Comparison of ENCODE assay signal across 17 cellular contexts in genomic region chr20:34654207-34654744, GRCh38. TPM values are rescaled to one million over a fixed set of nuclear protein-coding genes. Genes with fewer than 3 reads are reported as not detected.
A peak's percentile ranks its signal among the peaks of the same experiment; 100 is the strongest.
DNase-seq lines count a peak whose midpoint lies in the region; ATAC-seq and TF ChIP-seq lines count a peak whose summit lies in the region.
"Had no signal": no experiment of that assay in that cellular context is flagged by ENCODE, and none has a peak within 500 bp of the region (broad histone marks: within the 10 kb centered on the region; RNA-seq: fewer than 3 reads in every experiment).

No MANE protein-coding gene starts in this region.

- H3K4me3 Mint-ChIP-seq in Calu3 (ENCODE audit: low read depth, unreplicated experiment) (no peak overlapping the region), neural crest cell (no peak overlapping the region), type B pancreatic cell (no peak overlapping the region)
- H3K4me3 Mint-ChIP-seq in activated T-cell treated with anti-CD3 and anti-CD28 coated beads, Interleukin-2, amount 50 U/mL, for 24 hours = no peak overlapping the region
- H3K4me3 Mint-ChIP-seq: CD14-positive monocyte; CD4-positive, alpha-beta memory T cell; H9 had no signal

- CTCF ChIA-PET in Calu3 (lab: Charles Lee) = interaction anchor here (0.6 to 1.5 kb wide), 5 partner anchors 15 to 1669 kb away, joined by 3 to 5 read pairs (median 3); partner anchors contain the start of gene PIGU

- no peaks in the 10 kb centered on the region for H3K4me1 ChIP-seq in heart right ventricle
- H3K4me1 ChIP-seq: BLaER1 had no signal

- H3K9me3 Mint-ChIP-seq in Calu3 (ENCODE audit: low read depth, unreplicated experiment) (no peaks in the 10 kb centered on the region), neural crest cell (no peaks in the 10 kb centered on the region), type B pancreatic cell (no peaks in the 10 kb centered on the region)
- H3K9me3 Mint-ChIP-seq in activated T-cell treated with anti-CD3 and anti-CD28 coated beads, Interleukin-2, amount 50 U/mL, for 24 hours = no peaks in the 10 kb centered on the region
- H3K9me3 Mint-ChIP-seq: CD4-positive, alpha-beta memory T cell had no signal

- peak overlapping the region; percentile 22 for H3K27ac Mint-ChIP-seq in Calu3 (ENCODE audit: unreplicated experiment)
- peak overlapping the region; percentile 22 for H3K27ac Mint-ChIP-seq in neural crest cell (ENCODE audit: unreplicated experiment)
- H3K27ac Mint-ChIP-seq in type B pancreatic cell = peak overlapping the region; percentile 10
- no peak overlapping the region for H3K27ac Mint-ChIP-seq in activated T-cell treated with anti-CD3 and anti-CD28 coated beads, Interleukin-2, amount 50 U/mL, for 24 hours
- H3K27ac Mint-ChIP-seq: CD4-positive, alpha-beta memory T cell had no signal

- no peaks in the 10 kb centered on the region for H3K27me3 ChIP-seq in heart right ventricle
- H3K27me3 ChIP-seq: BLaER1 had no signal

- ATAC-seq in left colon = peak; percentile 79
- ATAC-seq in heart right ventricle = no peak
- ATAC-seq in HG02571 (IDR thresholded peaks at IDR 0.05; ENCODE audit: unreplicated experiment) = no peak
- ATAC-seq: GM12878 had no signal

- peaks cover 9% of the 10 kb centered on the region for H3K4me1 Mint-ChIP-seq in Calu3 (ENCODE audit: low read depth, unreplicated experiment)
- H3K4me1 Mint-ChIP-seq in neural crest cell = no peaks in the 10 kb centered on the region
- H3K4me1 Mint-ChIP-seq in type B pancreatic cell (ENCODE audit: unreplicated experiment) = no peaks in the 10 kb centered on the region
- no peaks in the 10 kb centered on the region for H3K4me1 Mint-ChIP-seq in activated T-cell treated with anti-CD3 and anti-CD28 coated beads, Interleukin-2, amount 50 U/mL, for 24 hours (ENCODE audit: low read depth)
- H3K4me1 Mint-ChIP-seq: CD14-positive monocyte; CD4-positive, alpha-beta memory T cell; H9 had no signal

- H3K36me3 ChIP-seq in heart right ventricle = peaks cover 0 to 40% (median 5%) of the 10 kb centered on the region in 9 donors

- no peaks in the 10 kb centered on the region for H3K9me3 ChIP-seq in heart right ventricle

- intact Hi-C loops in Calu3 (cut with micrococcal nuclease; ENCODE audit: unreplicated experiment) = no loop called here
- intact Hi-C loops in left colon (cut with DNase I, micrococcal nuclease) = no loop called here
- intact Hi-C loops in heart right ventricle (cut with DNase I) = no loop called here

- H3K27ac ChIP-seq in heart right ventricle = no peak overlapping the region
- H3K27ac ChIP-seq: BLaER1 had no signal

- H3K27me3 Mint-ChIP-seq in Calu3 (ENCODE audit: unreplicated experiment) (no peaks in the 10 kb centered on the region), neural crest cell (ENCODE audit: low read depth) (no peaks in the 10 kb centered on the region), type B pancreatic cell (no peaks in the 10 kb centered on the region)
- no peaks in the 10 kb centered on the region for H3K27me3 Mint-ChIP-seq in activated T-cell treated with anti-CD3 and anti-CD28 coated beads, Interleukin-2, amount 50 U/mL, for 24 hours
- H3K27me3 Mint-ChIP-seq: CD4-positive, alpha-beta memory T cell had no signal

- no TSS peak for BruUV-seq in Calu3 (replicated peaks; lab: Mats Ljungman, UMichigan)

- 95 to 97% methylated on average over 7 of the region's 7 CpGs for WGBS in heart right ventricle, 2 donors

- H3K36me3 Mint-ChIP-seq in Calu3 (ENCODE audit: insufficient read depth, unreplicated experiment) (peaks cover 9% of the 10 kb centered on the region), neural crest cell (ENCODE audit: low read depth) (peaks cover 39% of the 10 kb centered on the region), type B pancreatic cell (peaks cover 37% of the 10 kb centered on the region)
- peaks cover 57% of the 10 kb centered on the region for H3K36me3 Mint-ChIP-seq in activated T-cell treated with anti-CD3 and anti-CD28 coated beads, Interleukin-2, amount 50 U/mL, for 24 hours (ENCODE audit: low read depth)

- DNase-seq in Calu3 (no peak), left colon (peak in 1 of 2 donors; percentile 49), neural crest cell (ENCODE audit: low read depth, low spot score) (no peak), type B pancreatic cell (ENCODE audit: extremely low spot score, unreplicated experiment) (no peak), heart right ventricle (no peak)
- DNase-seq in activated T-cell treated with anti-CD3 and anti-CD28 coated beads, Interleukin-2, amount 50 U/mL, for 24 hours = no peak
- DNase-seq: 8988T; CD4-positive, alpha-beta memory T cell; DMS 273 treated with DMSO at 0.1 percent for 48 hours; DMS53; DND-41; EL; H9 had no signal

- TF ChIP-seq CTCF in Calu3 (IDR thresholded peaks at IDR 0.05; ENCODE audit: unreplicated experiment) = no peak
- TF ChIP-seq CTCF in neural crest cell (conservative IDR thresholded peaks at IDR 0.05) = no peak
- TF ChIP-seq CTCF in type B pancreatic cell (conservative IDR thresholded peaks at IDR 0.05) = no peak
- TF ChIP-seq CTCF in heart right ventricle (IDR thresholded peaks at IDR 0.05) = no peak

- H3K4me3 ChIP-seq in heart right ventricle = no peak overlapping the region
- H3K4me3 ChIP-seq: BLaER1, GM12878 had no signal

RNA-seq across cellular contexts. Expression of gene PIGU, which starts 22.6 kb away (rescaled TPM):
- total RNA-seq in Calu3 (2022) = 42.8 and 44.6 TPM in 2 replicates
- 10 to 100 TPM; 20.7 to 26.4 TPM for total RNA-seq in left colon
- total RNA-seq in neural crest cell = 54.9 and 55.5 TPM in 2 replicates
- total RNA-seq in type B pancreatic cell (ENCODE audit: low replicate concordance) = 41.5 and 46.2 TPM in 2 replicates
- total RNA-seq in heart right ventricle = 10 to 100 TPM; 11.0 to 20.4 (median 14.1) TPM
- 10 to 100 TPM; 18.6 to 23.8 TPM for polyA plus RNA-seq in heart right ventricle

RNA-seq across cellular contexts. Expression of gene TP53INP2, which starts 49.9 kb away (rescaled TPM):
- total RNA-seq in Calu3 (2022) (5.0 and 5.2 TPM in 2 replicates), left colon (100 to 1,000 TPM in 1 of 2 donors, 10 to 100 TPM in 1; 72.9 to 111 TPM), neural crest cell (17.1 and 17.2 TPM in 2 replicates), type B pancreatic cell (ENCODE audit: low replicate concordance) (39.6 and 60.7 TPM in 2 replicates), heart right ventricle (100 to 1,000 TPM in 8 of 10 donors, 10 to 100 TPM in 2; 73.4 to 174 (median 136) TPM)
- polyA plus RNA-seq in heart right ventricle = 10 to 100 TPM; 31.7 to 48.8 TPM
